In genomic region chr5:151173711-151174611, GRCh38 we compare ENCODE assay signal across 15 cellular contexts. TPM values are rescaled to one million over a fixed set of nuclear protein-coding genes. Genes with fewer than 3 reads are reported as not detected.
DNase-seq lines count a peak whose midpoint lies in the region; ATAC-seq and TF ChIP-seq lines count a peak whose summit lies in the region.
"Had no signal": no experiment of that assay in that cellular context is flagged by ENCODE, and none has a peak within 500 bp of the region (broad histone marks: within the 10 kb centered on the region; RNA-seq: fewer than 3 reads in every experiment).

No MANE protein-coding gene starts in this region.

- no peak for DNase-seq in DND-41
- DNase-seq in WTC11 (ENCODE audit: low spot score): no peak
- DNase-seq in right atrium auricular region (ENCODE audit: low spot score): peak; percentile 56
- no peak for DNase-seq in stimulated activated effector memory CD8-positive, alpha-beta T cell treated with anti-CD3 and anti-CD28 coated beads, Interleukin-12 subunit alpha, Interleukin-12 subunit beta, amount 100 ng/mL, for 72 hours (ENCODE audit: low spot score in 2 of 2)
- no peak for DNase-seq in stimulated activated CD4-positive, alpha-beta T cell treated with anti-CD3 and anti-CD28 coated beads, Interleukin-1b, Interleukin-23, amount 100 ng/mL, for 48 hours
- DNase-seq: activated gamma-delta T cell, NCI-H2029 treated with DMSO at 0.1 percent for 48 hours, NCI-H526 treated with DMSO at 0.1 percent for 48 hours, stomach had no signal

- H3K4me1 Mint-ChIP-seq in WTC11: peaks cover 8% of the 10 kb centered on the region
- peaks cover 30% of the 10 kb centered on the region for H3K4me1 Mint-ChIP-seq in stimulated activated effector memory CD8-positive, alpha-beta T cell treated with anti-CD3 and anti-CD28 coated beads, Interleukin-12 subunit alpha, Interleukin-12 subunit beta, amount 100 ng/mL, for 72 hours

- H3K4me3 ChIP-seq in DND-41 (ENCODE audit: low read depth in 1 of 2, low read length in 2 of 2): no peak overlapping the region
- H3K4me3 ChIP-seq in right atrium auricular region: no peak overlapping the region

- H3K9ac ChIP-seq in DND-41 (ENCODE audit: low read depth, low read length): no peak overlapping the region

- no peaks in the 10 kb centered on the region for H3K9me3 Mint-ChIP-seq in WTC11
- no peaks in the 10 kb centered on the region for H3K9me3 Mint-ChIP-seq in stimulated activated effector memory CD8-positive, alpha-beta T cell treated with anti-CD3 and anti-CD28 coated beads, Interleukin-12 subunit alpha, Interleukin-12 subunit beta, amount 100 ng/mL, for 72 hours
- H3K9me3 Mint-ChIP-seq: H9 had no signal

- peak overlapping the region; percentile 22; the same call in 1 of the 2 replicates for H2AFZ ChIP-seq in DND-41 (ENCODE audit: low read depth, low read length)

- H3K4me1 ChIP-seq in DND-41 (ENCODE audit: insufficient read depth, low read length): no peaks in the 10 kb centered on the region
- peaks cover 0 to 4% of the 10 kb centered on the region in 2 donors for H3K4me1 ChIP-seq in right atrium auricular region

- CTCF ChIA-PET in WTC11 (lab: Charles Lee): interaction anchor here (0.8 to 1.2 kb wide), 3 partner anchors 18 to 65 kb away, joined by 3 to 5 read pairs (median 3); no protein-coding TSS in a partner anchor

- H3K36me3 ChIP-seq in DND-41 (ENCODE audit: insufficient read depth, low read length): no peaks in the 10 kb centered on the region
- no peaks in the 10 kb centered on the region for H3K36me3 ChIP-seq in right atrium auricular region
- H3K36me3 ChIP-seq: ascending aorta had no signal

- no peaks in the 10 kb centered on the region for H3K36me3 Mint-ChIP-seq in WTC11
- peaks cover 5% of the 10 kb centered on the region for H3K36me3 Mint-ChIP-seq in stimulated activated effector memory CD8-positive, alpha-beta T cell treated with anti-CD3 and anti-CD28 coated beads, Interleukin-12 subunit alpha, Interleukin-12 subunit beta, amount 100 ng/mL, for 72 hours

- H3K27me3 Mint-ChIP-seq in WTC11 (ENCODE audit: low read depth): no peaks in the 10 kb centered on the region

- POLR2A ChIA-PET in WTC11 (lab: Charles Lee): interaction anchor here (0.5 kb wide), 2 partner anchors 16 to 18 kb away, joined by 3 to 4 read pairs; no protein-coding TSS in a partner anchor

- H4K20me1 ChIP-seq in DND-41 (ENCODE audit: insufficient read depth, low read length): no peaks in the 10 kb centered on the region

- ATAC-seq in DND-41 (ENCODE audit: insufficient read depth, low read depth): peak; percentile 12; the same call in 1 of the 3 replicates
- no peak for ATAC-seq in WTC11
- ATAC-seq in stimulated activated effector memory CD8-positive, alpha-beta T cell treated with anti-CD3 and anti-CD28 coated beads, Interleukin-12 subunit alpha, Interleukin-12 subunit beta, amount 100 ng/mL, for 72 hours: no peak
- no peak for ATAC-seq in HG02571 (IDR thresholded peaks at IDR 0.05; ENCODE audit: unreplicated experiment)
- ATAC-seq in GM18873 (IDR thresholded peaks at IDR 0.05; ENCODE audit: low FRiP score, unreplicated experiment): no peak

- no peaks in the 10 kb centered on the region for H3K9me3 ChIP-seq in DND-41 (ENCODE audit: insufficient read depth, low read length, severe bottlenecking)
- no peaks in the 10 kb centered on the region for H3K9me3 ChIP-seq in right atrium auricular region
- H3K9me3 ChIP-seq: ascending aorta, stomach had no signal

- no peaks in the 10 kb centered on the region for H3K79me2 ChIP-seq in DND-41 (ENCODE audit: insufficient read depth, low read length)

- no peak overlapping the region for H3K4me3 Mint-ChIP-seq in WTC11
- no peak overlapping the region for H3K4me3 Mint-ChIP-seq in stimulated activated effector memory CD8-positive, alpha-beta T cell treated with anti-CD3 and anti-CD28 coated beads, Interleukin-12 subunit alpha, Interleukin-12 subunit beta, amount 100 ng/mL, for 72 hours
- H3K4me3 Mint-ChIP-seq: H9 had no signal

- H3K27ac ChIP-seq in DND-41 (ENCODE audit: low read length): 0 out of 2 replicates have a peak overlapping the region, but pooled peaks have one; percentile 26
- H3K27ac ChIP-seq in right atrium auricular region: peak overlapping the region in 1 of 2 donors; percentile 18
- H3K27ac ChIP-seq: ascending aorta, C4-2B, stomach, VCaP had no signal

- no peak for TF ChIP-seq CTCF in DND-41 (IDR thresholded peaks at IDR 0.05; ENCODE audit: borderline replicate concordance, extremely low read depth, low read length, poor library complexity, severe bottlenecking)
- TF ChIP-seq CTCF in WTC11 (IDR thresholded peaks at IDR 0.05): no peak
- TF ChIP-seq CTCF in right atrium auricular region (IDR thresholded peaks at IDR 0.05): no peak

- no peak overlapping the region for H3K4me2 ChIP-seq in DND-41 (ENCODE audit: insufficient read depth, low read length)

- no peaks in the 10 kb centered on the region for H3K27me3 ChIP-seq in DND-41 (ENCODE audit: insufficient read depth, low read length, poor library complexity)
- H3K27me3 ChIP-seq in right atrium auricular region: no peaks in the 10 kb centered on the region
- H3K27me3 ChIP-seq: ascending aorta, stomach had no signal

- peak overlapping the region; percentile 55; the same call in 1 of the 2 replicates for H3K27ac Mint-ChIP-seq in WTC11
- peak overlapping the region; percentile 76 for H3K27ac Mint-ChIP-seq in stimulated activated effector memory CD8-positive, alpha-beta T cell treated with anti-CD3 and anti-CD28 coated beads, Interleukin-12 subunit alpha, Interleukin-12 subunit beta, amount 100 ng/mL, for 72 hours

TF ChIP-seq in WTC11, 78 proteins besides CTCF, POLR2A, EP300 and RAD21:
- TF ChIP-seq E2F5 (CRISPR knock-in tag; IDR thresholded peaks at IDR 0.05) (no peak), ELF4 (CRISPR knock-in tag; IDR thresholded peaks at IDR 0.05; ENCODE audit: low read depth) (no peak), SOX15 (CRISPR knock-in tag; IDR thresholded peaks at IDR 0.05) (no peak), ZMAT4 (CRISPR knock-in tag; IDR thresholded peaks at IDR 0.05) (no peak), PRRX2 (CRISPR knock-in tag; IDR thresholded peaks at IDR 0.05) (no peak), ETV6 (CRISPR knock-in tag; IDR thresholded peaks at IDR 0.05) (no peak), ZNF423 (CRISPR knock-in tag; IDR thresholded peaks at IDR 0.05) (no peak), ARID4B (CRISPR knock-in tag; IDR thresholded peaks at IDR 0.05; ENCODE audit: borderline replicate concordance) (no peak), TCF7 (CRISPR knock-in tag; IDR thresholded peaks at IDR 0.05; ENCODE audit: low read depth) (no peak), FOXK1 (CRISPR knock-in tag; IDR thresholded peaks at IDR 0.05) (no peak), NR3C1 (CRISPR knock-in tag; conservative IDR thresholded peaks at IDR 0.05; ENCODE audit: low read depth) (no peak), NFATC4 (CRISPR knock-in tag; IDR thresholded peaks at IDR 0.05) (no peak)
TF ChIP-seq in WTC11: peak in this region for 0.

RNA-seq across cellular contexts. Expression of gene ANXA6, which starts 16.4 kb away (rescaled TPM):
- total RNA-seq in WTC11 (2021) (92.8 to 95.4 TPM (median 92.9 TPM) in 3 replicates), right atrium auricular region (100 to 1,000 TPM; 164 to 165 TPM)

RNA-seq across cellular contexts. Expression of gene CCDC69, which starts 49.9 kb away (rescaled TPM):
- 8.2 to 12.4 TPM (median 8.6 TPM) in 3 replicates for total RNA-seq in WTC11 (2021)
- 100 to 1,000 TPM; 185 to 202 TPM for total RNA-seq in right atrium auricular region

Comparison
In these comparisons a context has a peak if more than half of its experiments do, and no peak if none do; other contexts are left out.
1. RNA of gene CCDC69, which starts 49.9 kb away (total RNA-seq): 185 to 202 TPM in right atrium auricular region; 8.2 to 12.4 TPM in WTC11; every median in the first group is over 10 times any median in the second.